10 cellular contexts compared by ENCODE assay signal in the genomic region with DNA sequence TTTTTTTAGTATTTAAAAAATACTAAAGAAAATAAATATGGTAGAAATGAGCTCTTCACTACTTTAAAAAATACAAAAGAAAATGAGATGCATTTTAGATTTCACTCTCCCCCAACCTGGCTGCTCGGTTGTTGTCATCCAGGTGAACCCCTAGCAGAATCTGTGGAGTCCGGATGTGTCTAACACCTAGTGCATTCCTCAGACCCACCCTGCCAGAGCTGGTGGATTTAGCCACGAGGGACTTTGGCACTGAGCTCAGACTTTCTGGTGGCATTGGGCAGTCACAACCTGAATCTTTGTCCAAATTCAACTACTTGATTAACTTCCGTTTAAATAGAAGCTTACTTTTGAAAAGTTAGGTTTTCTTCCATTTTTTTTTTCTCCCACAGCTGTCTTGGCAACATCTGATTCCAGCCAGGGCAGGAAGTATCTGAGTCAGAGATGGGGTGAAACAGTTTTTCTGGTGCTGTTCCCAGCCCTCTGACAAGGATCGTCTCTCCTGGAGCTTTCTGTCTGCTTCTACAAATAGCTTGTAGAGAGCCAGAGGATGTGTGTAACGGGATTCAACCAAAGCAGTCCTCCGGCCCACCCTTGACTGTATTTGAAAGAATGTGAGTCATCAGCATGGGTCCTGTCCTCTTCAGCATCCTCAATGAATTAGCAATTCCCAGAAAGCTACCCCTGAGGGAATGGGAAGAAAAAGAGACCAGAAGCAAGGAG.
DNase-seq lines count a peak whose midpoint lies in the region; ATAC-seq, FAIRE-seq and TF ChIP-seq lines count a peak whose summit lies in the region.
"Had no signal": no experiment of that assay in that cellular context is flagged by ENCODE, and none has a peak within 500 bp of the region (broad histone marks: within the 10 kb centered on the region; RNA-seq: fewer than 3 reads in every experiment).

No MANE protein-coding gene starts in this region.

- CTCF ChIA-PET in CD8-positive, alpha-beta memory T cell (lab: Charles Lee): no interaction called here

- H3K36me3 ChIP-seq in bronchial epithelial cell (ENCODE audit: control insufficient read depth, insufficient read depth, low read length) (no peaks in the 10 kb centered on the region), thymus (ENCODE audit: control insufficient read depth, insufficient read depth) (no peaks in the 10 kb centered on the region)
- no peaks in the 10 kb centered on the region for H3K36me3 ChIP-seq in CD8-positive, alpha-beta memory T cell (ENCODE audit: insufficient read depth, low read length)
- H3K36me3 ChIP-seq in effector memory CD4-positive, alpha-beta T cell (ENCODE audit: control insufficient read depth, insufficient read depth, low read length): no peaks in the 10 kb centered on the region

- no peaks in the 10 kb centered on the region for H3K4me1 ChIP-seq in thymus (ENCODE audit: control insufficient read depth, insufficient read depth, low read length)
- H3K4me1 ChIP-seq in CD8-positive, alpha-beta memory T cell (ENCODE audit: insufficient read depth, low read length): no peaks in the 10 kb centered on the region
- H3K4me1 ChIP-seq in effector memory CD4-positive, alpha-beta T cell (ENCODE audit: control insufficient read depth, insufficient read depth, low read length, poor library complexity, severe bottlenecking): no peaks in the 10 kb centered on the region

- H3K27me3 Mint-ChIP-seq in HFFc6 (ENCODE audit: insufficient read depth): no peaks in the 10 kb centered on the region
- H3K27me3 Mint-ChIP-seq in CD8-positive, alpha-beta memory T cell: peaks cover 2 to 8% of the 10 kb centered on the region in 2 donors

- ATAC-seq in left colon: no peak
- no peak for ATAC-seq in stimulated activated effector memory CD8-positive, alpha-beta T cell treated with anti-CD3 and anti-CD28 coated beads, Interleukin-12 subunit alpha, Interleukin-12 subunit beta, amount 100 ng/mL, for 72 hours
- no peak for ATAC-seq in GM21576 (IDR thresholded peaks at IDR 0.05; ENCODE audit: unreplicated experiment)

- H3K9me3 ChIP-seq in thymus (ENCODE audit: control insufficient read depth): no peaks in the 10 kb centered on the region
- H3K9me3 ChIP-seq in CD8-positive, alpha-beta memory T cell (ENCODE audit: low read length): no peaks in the 10 kb centered on the region
- no peaks in the 10 kb centered on the region for H3K9me3 ChIP-seq in effector memory CD4-positive, alpha-beta T cell (ENCODE audit: control insufficient read depth, low read length)

- peak overlapping the region; percentile 74 for H3K27ac Mint-ChIP-seq in HFFc6
- no peak overlapping the region for H3K27ac Mint-ChIP-seq in CD8-positive, alpha-beta memory T cell
- H3K27ac Mint-ChIP-seq in stimulated activated effector memory CD8-positive, alpha-beta T cell treated with anti-CD3 and anti-CD28 coated beads, Interleukin-12 subunit alpha, Interleukin-12 subunit beta, amount 100 ng/mL, for 72 hours: no peak overlapping the region

- H3K27ac ChIP-seq in thymus (ENCODE audit: low read depth): peak overlapping the region; percentile 42
- no peak overlapping the region for H3K27ac ChIP-seq in CD8-positive, alpha-beta memory T cell (ENCODE audit: low read depth, low read length)
- H3K27ac ChIP-seq in effector memory CD4-positive, alpha-beta T cell (ENCODE audit: insufficient read depth, low read length, poor library complexity, severe bottlenecking): no peak overlapping the region

- DNase-seq in HFFc6 (peak; percentile 89), bronchial epithelial cell (ENCODE audit: low read depth) (peak; percentile 92), left colon (peak; percentile 4 to 34)
- DNase-seq in CD8-positive, alpha-beta memory T cell: no peak
- no peak for DNase-seq in stimulated activated effector memory CD8-positive, alpha-beta T cell treated with anti-CD3 and anti-CD28 coated beads, Interleukin-12 subunit alpha, Interleukin-12 subunit beta, amount 100 ng/mL, for 72 hours (ENCODE audit: low spot score in 2 of 2)
- no peak for DNase-seq in effector memory CD4-positive, alpha-beta T cell
- DNase-seq: NCI-H446 had no signal

- 90% methylated on average over 7 of the region's 7 CpGs for WGBS in thymus

- TF ChIP-seq CTCF in HFFc6 (IDR thresholded peaks at IDR 0.05) (no peak), bronchial epithelial cell (IDR thresholded peaks at IDR 0.05; ENCODE audit: insufficient read depth, low read length, severe bottlenecking) (no peak)

- no peaks in the 10 kb centered on the region for H3K27me3 ChIP-seq in bronchial epithelial cell (ENCODE audit: control insufficient read depth, insufficient read depth, low read length)
- no peaks in the 10 kb centered on the region for H3K27me3 ChIP-seq in thymus (ENCODE audit: control insufficient read depth, insufficient read depth)
- H3K27me3 ChIP-seq in CD8-positive, alpha-beta memory T cell (ENCODE audit: insufficient read depth, low read length, poor library complexity, severe bottlenecking): no peaks in the 10 kb centered on the region
- H3K27me3 ChIP-seq in effector memory CD4-positive, alpha-beta T cell (replicated peaks; ENCODE audit: control insufficient read depth, insufficient read depth, low read length, poor library complexity, severe bottlenecking): no peaks in the 10 kb centered on the region

- peaks cover 4% of the 10 kb centered on the region; the same call in 1 of the 2 replicates for H3K9me3 Mint-ChIP-seq in HFFc6
- no peaks in the 10 kb centered on the region for H3K9me3 Mint-ChIP-seq in CD8-positive, alpha-beta memory T cell
- H3K9me3 Mint-ChIP-seq in stimulated activated effector memory CD8-positive, alpha-beta T cell treated with anti-CD3 and anti-CD28 coated beads, Interleukin-12 subunit alpha, Interleukin-12 subunit beta, amount 100 ng/mL, for 72 hours: no peaks in the 10 kb centered on the region

- H3K4me1 Mint-ChIP-seq in HFFc6 (ENCODE audit: low read depth): peaks cover 14% of the 10 kb centered on the region
- peaks cover 9 to 13% (median 10%) of the 10 kb centered on the region in 3 donors for H3K4me1 Mint-ChIP-seq in CD8-positive, alpha-beta memory T cell
- peaks cover 11% of the 10 kb centered on the region for H3K4me1 Mint-ChIP-seq in stimulated activated effector memory CD8-positive, alpha-beta T cell treated with anti-CD3 and anti-CD28 coated beads, Interleukin-12 subunit alpha, Interleukin-12 subunit beta, amount 100 ng/mL, for 72 hours

- H3K4me3 Mint-ChIP-seq in HFFc6: no peak overlapping the region; the same call in 1 of the 2 replicates
- H3K4me3 Mint-ChIP-seq in CD8-positive, alpha-beta memory T cell: no peak overlapping the region
- no peak overlapping the region for H3K4me3 Mint-ChIP-seq in stimulated activated effector memory CD8-positive, alpha-beta T cell treated with anti-CD3 and anti-CD28 coated beads, Interleukin-12 subunit alpha, Interleukin-12 subunit beta, amount 100 ng/mL, for 72 hours

- H3K4me3 ChIP-seq in bronchial epithelial cell (ENCODE audit: low read depth, low read length): no peak overlapping the region
- H3K4me3 ChIP-seq in thymus (ENCODE audit: low read length): no peak overlapping the region
- no peak overlapping the region for H3K4me3 ChIP-seq in CD8-positive, alpha-beta memory T cell (ENCODE audit: low read length)
- no peak overlapping the region for H3K4me3 ChIP-seq in effector memory CD4-positive, alpha-beta T cell (ENCODE audit: insufficient read depth, low read depth, low read length, poor library complexity, severe bottlenecking)

- intact Hi-C loops in left colon (cut with DNase I, micrococcal nuclease): no loop called here

- no peak for FAIRE-seq in bronchial epithelial cell (lab: Jason Lieb, UNC)
- FAIRE-seq: islet of Langerhans had no signal

- POLR2A ChIA-PET in CD8-positive, alpha-beta memory T cell (lab: Charles Lee): no interaction called here

- H3K36me3 Mint-ChIP-seq in HFFc6 (ENCODE audit: low read depth): no peaks in the 10 kb centered on the region
- H3K36me3 Mint-ChIP-seq in CD8-positive, alpha-beta memory T cell: no peaks in the 10 kb centered on the region
- H3K36me3 Mint-ChIP-seq in stimulated activated effector memory CD8-positive, alpha-beta T cell treated with anti-CD3 and anti-CD28 coated beads, Interleukin-12 subunit alpha, Interleukin-12 subunit beta, amount 100 ng/mL, for 72 hours: no peaks in the 10 kb centered on the region

Comparison
In these comparisons a context has a peak if more than half of its experiments do, and no peak if none do; other contexts are left out.
1. DNase-seq: peak in HFFc6 (single experiment), bronchial epithelial cell (single experiment) and left colon (2 of 2); none in CD8-positive, alpha-beta memory T cell (0 of 5), stimulated activated effector memory CD8-positive, alpha-beta T cell treated with anti-CD3 and anti-CD28 coated beads, Interleukin-12 subunit alpha, Interleukin-12 subunit beta, amount 100 ng/mL, for 72 hours (0 of 2) and effector memory CD4-positive, alpha-beta T cell (0 of 3).